Comparison of ENCODE assay signal across 8 cellular contexts in genomic region chr3:67083277-67083676, GRCh38.
DNase-seq lines count a peak whose midpoint lies in the region; ATAC-seq and TF ChIP-seq lines count a peak whose summit lies in the region.

No MANE protein-coding gene starts in this region.

- H3K4me1 ChIP-seq in sigmoid colon, result no peaks in the 10 kb centered on the region

- peak overlapping the region; percentile 61 for H3K27ac Mint-ChIP-seq in activated CD4-positive, alpha-beta T cell treated with anti-CD3 and anti-CD28 coated beads, Interleukin-2, amount 10 ng/mL, durations not matched to agents 24 days and 14 days
- H3K27ac Mint-ChIP-seq in MCF 10A (ENCODE audit: low read depth, unreplicated experiment), result no peak overlapping the region

- no peaks in the 10 kb centered on the region for H3K9me3 ChIP-seq in sigmoid colon

- 16 to 67% methylated on average over 1 of the region's 1 CpG for WGBS in sigmoid colon, 2 donors

- ATAC-seq in GM19043 (IDR thresholded peaks at IDR 0.05; ENCODE audit: low read depth, unreplicated experiment) (peak; percentile 75), HG03442 (IDR thresholded peaks at IDR 0.05; ENCODE audit: unreplicated experiment) (peak; percentile 77)

- H3K27me3 Mint-ChIP-seq in activated CD4-positive, alpha-beta T cell treated with anti-CD3 and anti-CD28 coated beads, Interleukin-2, amount 10 ng/mL, durations not matched to agents 24 days and 14 days, result no peaks in the 10 kb centered on the region
- no peaks in the 10 kb centered on the region for H3K27me3 Mint-ChIP-seq in MCF 10A (ENCODE audit: insufficient read depth, unreplicated experiment)

- H3K36me3 Mint-ChIP-seq in activated CD4-positive, alpha-beta T cell treated with anti-CD3 and anti-CD28 coated beads, Interleukin-2, amount 10 ng/mL, durations not matched to agents 24 days and 14 days (ENCODE audit: low read depth), result peaks cover 20% of the 10 kb centered on the region
- H3K36me3 Mint-ChIP-seq in MCF 10A (ENCODE audit: insufficient read depth, unreplicated experiment), result no peaks in the 10 kb centered on the region

- no peak for TF ChIP-seq POLR2A in sigmoid colon (IDR thresholded peaks at IDR 0.05)

- H3K4me3 Mint-ChIP-seq in activated CD4-positive, alpha-beta T cell treated with anti-CD3 and anti-CD28 coated beads, Interleukin-2, amount 10 ng/mL, durations not matched to agents 24 days and 14 days, result peak overlapping the region; percentile 13
- H3K4me3 Mint-ChIP-seq in MCF 10A (ENCODE audit: unreplicated experiment), result no peak overlapping the region

- H3K27ac ChIP-seq in sigmoid colon, result no peak overlapping the region

- intact Hi-C loops in activated CD4-positive, alpha-beta T cell treated with anti-CD3 and anti-CD28 coated beads, Interleukin-2, amount 10 ng/mL, durations not matched to agents 24 days and 14 days (cut with micrococcal nuclease), result loop anchor here (10.0 kb wide), 1 partner anchor 572 kb away; the partner anchor contains the start of gene SUCLG2
- intact Hi-C loops in MCF 10A (cut with micrococcal nuclease) (no loop called here), sigmoid colon (cut with DNase I) (no loop called here)

- CTCF ChIA-PET in MCF 10A (lab: Yijun Ruan, JAX), result interaction anchor here (0.7 to 1.8 kb wide), 4 partner anchors 31 to 1958 kb away, joined by 3 to 6 read pairs (median 5); no protein-coding TSS in a partner anchor

- H3K9me3 Mint-ChIP-seq in activated CD4-positive, alpha-beta T cell treated with anti-CD3 and anti-CD28 coated beads, Interleukin-2, amount 10 ng/mL, durations not matched to agents 24 days and 14 days, result peaks cover 47% of the 10 kb centered on the region
- peaks cover 36% of the 10 kb centered on the region for H3K9me3 Mint-ChIP-seq in MCF 10A (ENCODE audit: unreplicated experiment)

- BruUV-seq in MCF 10A (replicated peaks; lab: Mats Ljungman, UMichigan), result no TSS peak

- TF ChIP-seq EP300 in sigmoid colon (IDR thresholded peaks at IDR 0.05), result no peak

- no peak overlapping the region for H3K4me3 ChIP-seq in sigmoid colon

- H3K36me3 ChIP-seq in sigmoid colon, result no peaks in the 10 kb centered on the region

- peak; percentile 81 for DNase-seq in activated CD4-positive, alpha-beta T cell treated with anti-CD3 and anti-CD28 coated beads, Interleukin-2, amount 10 ng/mL, durations not matched to agents 24 days and 14 days
- peak; percentile 1 for DNase-seq in kidney glomerular epithelial cell (lab: John Stamatoyannopoulos, UW)
- DNase-seq in ecto neural progenitor cell (ENCODE audit: low spot score), result no peak
- no peak for DNase-seq in MCF 10A (ENCODE audit: unreplicated experiment)
- no peak for DNase-seq in NCI-H1048 (lab: John Stamatoyannopoulos, UW)
- no peak for DNase-seq in sigmoid colon

- POLR2A ChIA-PET in MCF 10A (lab: Yijun Ruan, JAX), result no interaction called here

- H3K27me3 ChIP-seq in sigmoid colon, result no peaks in the 10 kb centered on the region

- TF ChIP-seq CTCF in MCF 10A (IDR thresholded peaks at IDR 0.05; ENCODE audit: unreplicated experiment), result no peak
- no peak for TF ChIP-seq CTCF in sigmoid colon (IDR thresholded peaks at IDR 0.05)

- peaks cover 17% of the 10 kb centered on the region for H3K4me1 Mint-ChIP-seq in activated CD4-positive, alpha-beta T cell treated with anti-CD3 and anti-CD28 coated beads, Interleukin-2, amount 10 ng/mL, durations not matched to agents 24 days and 14 days
- H3K4me1 Mint-ChIP-seq in MCF 10A (ENCODE audit: insufficient read depth, unreplicated experiment), result no peaks in the 10 kb centered on the region

Comparison
In these comparisons a context has a peak if more than half of its experiments do, and no peak if none do; other contexts are left out.
1. DNase-seq: peak in activated CD4-positive, alpha-beta T cell treated with anti-CD3 and anti-CD28 coated beads, Interleukin-2, amount 10 ng/mL, durations not matched to agents 24 days and 14 days (single experiment) and kidney glomerular epithelial cell (single experiment); none in ecto neural progenitor cell (single experiment), MCF 10A (single experiment), NCI-H1048 (single experiment) and sigmoid colon (single experiment).